In genomic region chr3:143119009-143119914, GRCh38 we compare ENCODE assay signal across 7 cellular contexts.
DNase-seq lines count a peak whose midpoint lies in the region; ATAC-seq and TF ChIP-seq lines count a peak whose summit lies in the region.

Gene CHST2, plus strand, starts transcription at chr3:143119771. Its CDS starts 1,046 bp downstream, at chr3:143120817.

- peak; percentile 27 for ATAC-seq in GM18499 (IDR thresholded peaks at IDR 0.05; ENCODE audit: insufficient read depth, unreplicated experiment)
- peak; percentile 73 for ATAC-seq in HG02623 (IDR thresholded peaks at IDR 0.05; ENCODE audit: unreplicated experiment)

- TF ChIP-seq CTCF in VCaP (conservative IDR thresholded peaks at IDR 0.05): no peak

- peak within 1 kb of the TSS; percentile 63 for H3K27ac ChIP-seq in VCaP
- H3K27ac ChIP-seq in caudate nucleus (ENCODE audit: low read depth, low read length): peak within 1 kb of the TSS; percentile 52

- DNase-seq in NCI-H1417 treated with DMSO at 0.1 percent for 48 hours (lab: John Stamatoyannopoulos, UW): peak; percentile 33
- peak in 56 of 61 donors; percentile 11 to 83 (median 55) for DNase-seq in caudate nucleus (lab: John Stamatoyannopoulos, UW)
- peak; percentile 87 for DNase-seq in islet precursor cell
- DNase-seq in stimulated activated CD4-positive, alpha-beta T cell treated with anti-CD3 and anti-CD28 coated beads, Interleukin-12 subunit alpha, Interleukin-12 subunit beta, amount 100 ng/mL, for 4 hours: peak; percentile 68

Comparison
In these comparisons a context has a peak if more than half of its experiments do, and no peak if none do; other contexts are left out.
1. Peak in every context shown above with its lines: DNase-seq, ATAC-seq and H3K27ac ChIP-seq.
2. DNase-seq: peak in every context shown above with its lines; median percentile 87 in islet precursor cell; 68 in stimulated activated CD4-positive, alpha-beta T cell treated with anti-CD3 and anti-CD28 coated beads, Interleukin-12 subunit alpha, Interleukin-12 subunit beta, amount 100 ng/mL, for 4 hours; 55 in caudate nucleus; 33 in NCI-H1417 treated with DMSO at 0.1 percent for 48 hours.